ENCODE assay signal across 12 cellular contexts in the genomic region with DNA sequence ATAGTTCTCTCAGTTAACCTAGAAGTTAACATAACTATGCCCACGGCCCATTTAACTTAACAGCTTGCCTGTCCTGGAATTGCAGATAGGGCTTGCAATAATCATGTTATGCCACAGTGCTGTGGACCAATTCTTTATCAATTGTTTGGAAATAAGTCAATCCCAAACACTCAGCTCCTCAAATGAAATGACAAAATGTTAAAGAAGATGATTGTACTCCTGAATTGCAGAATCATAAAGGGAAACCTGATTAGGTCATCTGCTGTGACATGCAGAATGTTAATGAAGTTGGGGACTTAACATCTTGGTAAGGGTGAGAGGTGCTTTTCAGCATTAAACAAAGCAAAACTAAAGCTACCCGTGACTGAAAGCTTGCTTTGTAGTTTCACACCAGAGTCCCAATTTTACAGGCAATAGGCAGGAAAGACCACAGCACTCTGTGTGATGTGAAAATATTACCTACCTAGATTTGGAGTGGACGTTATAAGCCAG.
DNase-seq lines count a peak whose midpoint lies in the region; ATAC-seq and TF ChIP-seq lines count a peak whose summit lies in the region.
"Had no signal": no experiment of that assay in that cellular context is flagged by ENCODE, and none has a peak within 500 bp of the region (broad histone marks: within the 10 kb centered on the region; RNA-seq: fewer than 3 reads in every experiment).

No MANE protein-coding gene starts in this region.

- peak overlapping the region; percentile 27 for H2AFZ ChIP-seq in fibroblast of lung (ENCODE audit: low read length)

- H3K27me3 ChIP-seq in BE2C = no peaks in the 10 kb centered on the region
- no peaks in the 10 kb centered on the region for H3K27me3 ChIP-seq in fibroblast of lung (ENCODE audit: control insufficient read depth, insufficient read depth, low read length)
- H3K27me3 ChIP-seq in left lung = no peaks in the 10 kb centered on the region

- H3K27ac ChIP-seq in fibroblast of lung (ENCODE audit: insufficient read depth, low read length) (no peak overlapping the region), left lung (no peak overlapping the region)

- TF ChIP-seq CTCF in BE2C (IDR thresholded peaks at IDR 0.05; ENCODE audit: low read depth, low read length) (no peak), fibroblast of lung (conservative IDR thresholded peaks at IDR 0.05 in 1 of 2, IDR thresholded peaks at IDR 0.05 in 1 of 2; ENCODE audit: low read depth in 1 of 2, low read length in 2 of 2) (no peak), left lung (IDR thresholded peaks at IDR 0.05) (no peak)

- ATAC-seq in GM21717 (IDR thresholded peaks at IDR 0.05; ENCODE audit: unreplicated experiment) (peak; percentile 73), left lung (no peak)
- ATAC-seq: stimulated activated naive CD8-positive, alpha-beta T cell treated with anti-CD3 and anti-CD28 coated beads, Interleukin-15, amount 100 ng/mL, for 72 hours had no signal

- H3K9me3 ChIP-seq in BE2C (no peaks in the 10 kb centered on the region), fibroblast of lung (ENCODE audit: control insufficient read depth, insufficient read depth, low read depth, low read length) (no peaks in the 10 kb centered on the region), left lung (no peaks in the 10 kb centered on the region)

- H3K4me2 ChIP-seq in fibroblast of lung (ENCODE audit: extremely low read depth, insufficient read depth, low read length) = no peak overlapping the region

- intact Hi-C loops in left lung (cut with DNase I) = no loop called here

- no peaks in the 10 kb centered on the region for H4K20me1 ChIP-seq in fibroblast of lung (ENCODE audit: control insufficient read depth, extremely low read depth, insufficient read depth, low read length)

- H3K9ac ChIP-seq in fibroblast of lung (ENCODE audit: insufficient read depth, low read length) = no peak overlapping the region

- H3K79me2 ChIP-seq in fibroblast of lung (ENCODE audit: control insufficient read depth, insufficient read depth, low read length) = no peaks in the 10 kb centered on the region

- H3K4me1 ChIP-seq in BE2C (no peaks in the 10 kb centered on the region), fibroblast of lung (ENCODE audit: control insufficient read depth, extremely low read depth, insufficient read depth, low read length) (no peaks in the 10 kb centered on the region), left lung (no peaks in the 10 kb centered on the region)

- H3K4me3 ChIP-seq in BE2C (ENCODE audit: low read depth, low read length) = peak overlapping the region; percentile 60
- H3K4me3 ChIP-seq in fibroblast of lung (replicated peaks in 1 of 4; ENCODE audit: control extremely low read depth in 1 of 4, insufficient read depth in 1 of 4, low read depth in 3 of 4, low read length in 4 of 4) = peak overlapping the region in 1 of 4 experiments; percentile 45
- no peak overlapping the region for H3K4me3 ChIP-seq in left lung

- DNase-seq in BE2C = no peak
- peak; percentile 51 for DNase-seq in NCI-H2227 (lab: John Stamatoyannopoulos, UW; ENCODE audit: unreplicated experiment)
- DNase-seq in fibroblast of lung (ENCODE audit: low read depth in 2 of 2) = peak in 1 of 2 donors; percentile 5
- DNase-seq in effector CD4-positive, alpha-beta T cell = no peak
- DNase-seq in left lung = no peak
- no peak for DNase-seq in activated T-cell treated with anti-CD3 and anti-CD28 coated beads, Interleukin-2, amount 50 U/mL, for 1 hour
- no peak for DNase-seq in GOT3 (lab: John Stamatoyannopoulos, UW)
- DNase-seq: activated naive CD8-positive, alpha-beta T cell treated with anti-CD3 and anti-CD28 coated beads for 36 hours; NCI-H446; SHP77; stimulated activated naive CD8-positive, alpha-beta T cell treated with anti-CD3 and anti-CD28 coated beads, Interleukin-15, amount 100 ng/mL, for 72 hours had no signal

- H3K36me3 ChIP-seq in BE2C (no peaks in the 10 kb centered on the region), fibroblast of lung (ENCODE audit: control insufficient read depth, insufficient read depth, low read length) (no peaks in the 10 kb centered on the region), left lung (no peaks in the 10 kb centered on the region)
